ENCODE assay signal across 20 cellular contexts in the genomic region with DNA sequence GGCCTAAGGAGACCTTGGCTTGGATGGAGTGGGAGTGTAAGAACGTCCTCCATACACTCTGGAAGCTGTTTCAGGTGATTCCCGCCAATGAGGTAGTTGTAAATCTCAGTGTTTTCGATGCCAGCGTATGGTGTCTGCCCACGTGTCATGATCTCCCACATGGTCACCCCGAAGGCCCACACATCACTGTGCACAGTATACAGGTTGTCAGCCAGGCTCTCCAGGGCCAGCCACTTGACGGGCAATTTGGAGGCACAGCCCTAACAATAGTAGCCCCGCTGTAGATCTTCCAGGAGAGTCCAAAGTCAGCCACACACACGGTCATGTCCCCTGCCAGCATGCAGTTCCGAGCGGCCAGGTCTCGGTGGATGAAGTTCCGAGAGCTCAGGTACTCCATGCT. TPM values are rescaled to one million over a fixed set of nuclear protein-coding genes. Genes with fewer than 3 reads are reported as not detected.
DNase-seq lines count a peak whose midpoint lies in the region; ATAC-seq and TF ChIP-seq lines count a peak whose summit lies in the region.
"Had no signal": no experiment of that assay in that cellular context is flagged by ENCODE, and none has a peak within 500 bp of the region (broad histone marks: within the 10 kb centered on the region; RNA-seq: fewer than 3 reads in every experiment).

No MANE protein-coding gene starts in this region.

- intact Hi-C loops in Right ventricle myocardium inferior (cut with DNase I) = no loop called here
- intact Hi-C loops in left ventricle myocardium superior (cut with micrococcal nuclease) = no loop called here
- intact Hi-C loops in aorta (cut with DNase I) = no loop called here

- H3K36me3 ChIP-seq in aorta (ENCODE audit: control insufficient read depth in 1 of 2, insufficient read depth in 2 of 2, low read length in 1 of 2) = peaks cover 3 to 12% of the 10 kb centered on the region in 2 donors

- peaks cover 6% of the 10 kb centered on the region for H3K27me3 Mint-ChIP-seq in endothelial cell (ENCODE audit: unreplicated experiment)
- H3K27me3 Mint-ChIP-seq in neural crest cell (ENCODE audit: low read depth) = no peaks in the 10 kb centered on the region
- H3K27me3 Mint-ChIP-seq in activated naive CD4-positive, alpha-beta T cell treated with anti-CD3 and anti-CD28 coated beads, Interleukin-2, amount 10 ng/mL, durations not matched to agents 7 days and 5 days = no peaks in the 10 kb centered on the region
- H3K27me3 Mint-ChIP-seq: CD4-positive, alpha-beta memory T cell had no signal

- H3K4me3 Mint-ChIP-seq in endothelial cell (ENCODE audit: unreplicated experiment) (peak overlapping the region; percentile 26), neural crest cell (no peak overlapping the region)
- no peak overlapping the region for H3K4me3 Mint-ChIP-seq in activated naive CD4-positive, alpha-beta T cell treated with anti-CD3 and anti-CD28 coated beads, Interleukin-2, amount 10 ng/mL, durations not matched to agents 7 days and 5 days
- H3K4me3 Mint-ChIP-seq: CD14-positive monocyte; CD4-positive, alpha-beta memory T cell; HFFc6 had no signal

- no peak overlapping the region for H3K27ac ChIP-seq in aorta (ENCODE audit: low read depth in 1 of 2, low read length in 2 of 2)
- H3K27ac ChIP-seq: BLaER1 had no signal

- peak; percentile 64 for DNase-seq in Right ventricle myocardium inferior (ENCODE audit: missing footprints)
- DNase-seq in left ventricle myocardium superior = no peak
- DNase-seq in endothelial cell (ENCODE audit: low spot score) = no peak
- no peak for DNase-seq in neural crest cell (ENCODE audit: low read depth, low spot score)
- no peak for DNase-seq in aorta
- no peak for DNase-seq in inferior parietal cortex (ENCODE audit: extremely low spot score)
- no peak for DNase-seq in activated naive CD4-positive, alpha-beta T cell treated with anti-CD3 and anti-CD28 coated beads, Interleukin-2, amount 10 ng/mL, durations not matched to agents 7 days and 5 days
- DNase-seq: 8988T; Calu3; CD4-positive, alpha-beta memory T cell; DND-41; EL; GOT3; H7; HFFc6 had no signal

- H3K4me1 Mint-ChIP-seq in endothelial cell (ENCODE audit: unreplicated experiment) = no peaks in the 10 kb centered on the region
- H3K4me1 Mint-ChIP-seq in neural crest cell = no peaks in the 10 kb centered on the region
- H3K4me1 Mint-ChIP-seq in activated naive CD4-positive, alpha-beta T cell treated with anti-CD3 and anti-CD28 coated beads, Interleukin-2, amount 10 ng/mL, durations not matched to agents 7 days and 5 days = peaks cover 13% of the 10 kb centered on the region
- H3K4me1 Mint-ChIP-seq: CD14-positive monocyte had no signal

- H3K9me3 Mint-ChIP-seq in endothelial cell (ENCODE audit: unreplicated experiment) (peaks cover 25% of the 10 kb centered on the region), neural crest cell (peaks cover 17% of the 10 kb centered on the region)
- peaks cover 19% of the 10 kb centered on the region for H3K9me3 Mint-ChIP-seq in activated naive CD4-positive, alpha-beta T cell treated with anti-CD3 and anti-CD28 coated beads, Interleukin-2, amount 10 ng/mL, durations not matched to agents 7 days and 5 days

- H3K27ac Mint-ChIP-seq in endothelial cell (ENCODE audit: unreplicated experiment) (no peak overlapping the region), neural crest cell (ENCODE audit: unreplicated experiment) (peak overlapping the region; percentile 71)
- H3K27ac Mint-ChIP-seq in activated naive CD4-positive, alpha-beta T cell treated with anti-CD3 and anti-CD28 coated beads, Interleukin-2, amount 10 ng/mL, durations not matched to agents 7 days and 5 days = no peak overlapping the region
- H3K27ac Mint-ChIP-seq: HFFc6 had no signal

- 93 to 94% methylated on average over 13 of the region's 13 CpGs for WGBS in aorta, 2 donors

- TF ChIP-seq CTCF in endothelial cell (IDR thresholded peaks at IDR 0.05; ENCODE audit: unreplicated experiment) (no peak), neural crest cell (conservative IDR thresholded peaks at IDR 0.05) (no peak)

- H3K36me3 Mint-ChIP-seq in endothelial cell (ENCODE audit: low read depth, unreplicated experiment) (peaks cover 47% of the 10 kb centered on the region), neural crest cell (ENCODE audit: low read depth) (peaks cover 57% of the 10 kb centered on the region)
- H3K36me3 Mint-ChIP-seq in activated naive CD4-positive, alpha-beta T cell treated with anti-CD3 and anti-CD28 coated beads, Interleukin-2, amount 10 ng/mL, durations not matched to agents 7 days and 5 days = peaks cover 60% of the 10 kb centered on the region

- no peaks in the 10 kb centered on the region for H3K4me1 ChIP-seq in aorta (ENCODE audit: control insufficient read depth in 1 of 2, insufficient read depth in 2 of 2, low read length in 2 of 2)

- H3K9me3 ChIP-seq in aorta (ENCODE audit: control insufficient read depth, low read length) = no peaks in the 10 kb centered on the region

- H3K4me3 ChIP-seq in aorta (ENCODE audit: low read length in 2 of 2) = no peak overlapping the region
- H3K4me3 ChIP-seq: BLaER1, GM12878 had no signal

- CTCF ChIA-PET in activated naive CD4-positive, alpha-beta T cell treated with anti-CD3 and anti-CD28 coated beads, Interleukin-2, amount 10 ng/mL, durations not matched to agents 7 days and 5 days (lab: Charles Lee) = no interaction called here

- no peak for ATAC-seq in Right ventricle myocardium inferior
- no peak for ATAC-seq in left ventricle myocardium superior
- ATAC-seq in aorta (ENCODE audit: low FRiP score) = peak; percentile 11
- ATAC-seq in HG02763 (IDR thresholded peaks at IDR 0.05; ENCODE audit: unreplicated experiment) = no peak
- ATAC-seq: GM12878, HCT116 had no signal

- no peaks in the 10 kb centered on the region for H3K27me3 ChIP-seq in aorta (ENCODE audit: control insufficient read depth in 1 of 2, insufficient read depth in 2 of 2, low read length in 1 of 2)
- H3K27me3 ChIP-seq: BLaER1 had no signal

RNA-seq across cellular contexts. Expression of a gene that starts 51.9 kb away (rescaled TPM):
- 498 TPM for total RNA-seq in Right ventricle myocardium inferior
- total RNA-seq in left ventricle myocardium superior = 497 TPM
- 103 TPM for total RNA-seq in endothelial cell (ENCODE audit: unreplicated experiment)
- total RNA-seq in neural crest cell = 109 and 119 TPM in 2 replicates
- total RNA-seq in aorta = 10 to 100 TPM; 76.0 to 81.0 TPM
- 100 to 1,000 TPM in 1 of 2 donors, 10 to 100 TPM in 1; 81.0 to 152 TPM for polyA plus RNA-seq in aorta
